ENCODE assay signal across 8 cellular contexts in the genomic region with DNA sequence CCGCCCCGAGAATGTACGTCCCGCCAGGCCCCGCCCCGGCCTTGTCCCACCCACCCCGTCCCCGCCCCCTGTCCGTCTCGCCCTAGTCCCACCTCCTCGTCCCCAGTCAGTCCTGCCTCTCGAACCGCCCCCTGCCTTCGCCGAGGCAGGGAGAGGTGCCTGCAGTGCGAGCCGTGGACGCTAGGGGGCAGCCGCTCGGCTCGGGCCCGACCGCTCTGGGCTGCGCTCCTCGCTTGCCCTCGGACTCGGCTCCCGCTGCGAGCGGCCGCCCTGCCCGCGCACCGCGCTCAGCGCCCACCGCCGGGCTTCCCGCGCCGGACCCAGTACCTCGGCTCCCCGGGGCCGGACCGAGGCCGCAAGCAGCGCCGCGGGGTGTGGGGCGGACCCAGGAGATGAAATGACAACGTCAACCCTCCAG. TPM values are rescaled to one million over a fixed set of nuclear protein-coding genes. Genes with fewer than 3 reads are reported as not detected.
DNase-seq lines count a peak whose midpoint lies in the region; ATAC-seq, FAIRE-seq and TF ChIP-seq lines count a peak whose summit lies in the region.

A gene (plus strand): TSS at position 236 of the 418 bp plus-strand sequence. CDS start 162 bp downstream, at position 398.

- H3K27ac ChIP-seq in H1 (ENCODE audit: low read depth, low read length), result peak within 1 kb of the TSS; percentile 69; the same call in 1 of the 2 replicates

- no peak within 1 kb of the TSS for H2BK12ac ChIP-seq in H1 (ENCODE audit: low read depth, low read length)

- H3K56ac ChIP-seq in H1 (replicated peaks; ENCODE audit: insufficient read length, low read depth, low read length), result no peak within 1 kb of the TSS

- peaks cover 0 to 4% (median 3%) of the 10 kb centered on the region in 4 experiments; a peak in 4 of 7 replicates for H3K4me1 ChIP-seq in H1 (replicated peaks in 1 of 4; ENCODE audit: control insufficient read depth in 3 of 4, insufficient read depth in 4 of 4, low read length in 3 of 4)

- H3K23ac ChIP-seq in H1 (ENCODE audit: insufficient read length), result no peak within 1 kb of the TSS

- peak within 1 kb of the TSS; percentile 97 for H2AFZ ChIP-seq in H1 (ENCODE audit: low read length)

- CTCF ChIA-PET in H1 (lab: Charles Lee; ENCODE audit: partially characterized antibody), result interaction anchor here (1.1 to 1.9 kb wide), 3 partner anchors 15 to 20 kb away, joined by 3 to 7 read pairs (median 4); a partner anchor contains a TSS

- H2BK120ac ChIP-seq in H1 (replicated peaks; ENCODE audit: low read depth, low read length), result no peak within 1 kb of the TSS

- H2BK20ac ChIP-seq in H1 (ENCODE audit: low read length), result no peak within 1 kb of the TSS

- H3K23me2 ChIP-seq in H1 (ENCODE audit: low read depth, low read length), result 0 out of 2 replicates have a peak, but pooled peaks cover 3% of the 10 kb centered on the region

- POLR2A ChIA-PET in H1 (lab: Charles Lee; ENCODE audit: partially characterized antibody), result interaction anchor here (1.5 to 24.8 kb wide), 3 partner anchors 9 to 143 kb away, joined by 3 to 497 read pairs (median 6); a partner anchor contains a TSS

- peak; percentile 94 for DNase-seq in Caki2 (ENCODE audit: low read depth)
- peak; percentile 97 for DNase-seq in HTR-8/SVneo (ENCODE audit: insufficient read length, low spot score)
- peak; percentile 96 for DNase-seq in NOMO-1 treated with DMSO at 0.1 percent for 48 hours (lab: John Stamatoyannopoulos, UW; ENCODE audit: unreplicated experiment)
- peak; percentile 97 to 99 (median 98) for DNase-seq in activated CD8-positive, alpha-beta memory T cell treated with anti-CD3 and anti-CD28 coated beads for 48 hours (ENCODE audit: low read depth in 2 of 3, low spot score in 2 of 3)
- DNase-seq in H1 (ENCODE audit: low read depth in 1 of 2, low spot score in 2 of 2), result peak; percentile 88 to 99
- peak; percentile 99 for DNase-seq in mesenteric fat pad (ENCODE audit: low spot score)
- peak; percentile 99 for DNase-seq in stimulated activated CD8-positive, alpha-beta memory T cell treated with anti-CD3 and anti-CD28 coated beads, Interleukin-15, amount 100 ng/mL, for 24 hours (ENCODE audit: low read depth)

- H3K14ac ChIP-seq in H1 (ENCODE audit: insufficient read length), result no peak within 1 kb of the TSS

- H2AK5ac ChIP-seq in H1 (ENCODE audit: low read depth, low read length), result 0 out of 2 replicates have a peak within 1 kb of the TSS, but pooled peaks have one; percentile 2

- peak in 1 of 2 experiments; percentile 64; a peak in 1 of 3 replicates for TF ChIP-seq POLR2A in H1 (IDR thresholded peaks at IDR 0.05; ENCODE audit: control extremely low read depth in 1 of 2, low read depth in 2 of 2, low read length in 2 of 2)

- peaks cover 0 to 15% of the 10 kb centered on the region in 2 experiments; a peak in 1 of 4 replicates for H3K79me2 ChIP-seq in H1 (ENCODE audit: control insufficient read depth in 1 of 2, insufficient read depth in 2 of 2, low read length in 2 of 2)

- TF ChIP-seq EP300 in H1 (IDR thresholded peaks at IDR 0.05; ENCODE audit: borderline replicate concordance in 1 of 2, low read depth in 2 of 2, low read length in 2 of 2), result no peak; a peak in 1 of 3 replicates

- H3K36me3 ChIP-seq in H1 (ENCODE audit: control insufficient read depth in 2 of 4, insufficient read depth in 4 of 4, low read length in 3 of 4), result peaks cover 1 to 4% (median 4%) of the 10 kb centered on the region in 4 experiments; a peak in 4 of 8 replicates

- H3K4me3 ChIP-seq in H1 (ENCODE audit: extremely low read depth in 1 of 4, insufficient read depth in 2 of 4, low read depth in 3 of 4, low read length in 4 of 4), result peak within 1 kb of the TSS; percentile 53 to 84 (median 78)

- no peak within 1 kb of the TSS for H4K91ac ChIP-seq in H1 (replicated peaks; ENCODE audit: insufficient read length, low read length)

- H3K9me3 ChIP-seq in H1 (ENCODE audit: insufficient read depth in 2 of 2, low read depth in 1 of 2, low read length in 1 of 2), result no peaks in the 10 kb centered on the region

- in situ Hi-C loops in Caki2 (cut with HindIII; ENCODE audit: low pct_unique_long_range_greater_than_20kb, low sequenced_read_pairs), result no loop called here

- peak within 1 kb of the TSS; percentile 96 for H4K8ac ChIP-seq in H1 (ENCODE audit: extremely low read depth, insufficient read depth, low read length)

- peak within 1 kb of the TSS; percentile 65 to 79 for H3K4me2 ChIP-seq in H1 (ENCODE audit: insufficient read depth in 1 of 2, low read depth in 2 of 2, low read length in 2 of 2)

- 1% methylated on average over 21 of the region's 51 CpGs; no CpG with 5 or more reads in 1 of the 2 experiments for WGBS in H1 (ENCODE audit: extremely low coverage in 1 of 2, insufficient coverage in 1 of 2, insufficient read length in 1 of 2, insufficient replicate concordance in 2 of 2, low coverage in 1 of 2, low lambda C conversion rate in 2 of 2, missing lambda C conversion rate in 1 of 2), 2 experiments

- H2BK15ac ChIP-seq in H1 (ENCODE audit: low read length), result no peak within 1 kb of the TSS

- no peaks in the 10 kb centered on the region for H3K79me1 ChIP-seq in H1 (ENCODE audit: low read depth, low read length)

- H4K20me1 ChIP-seq in H1 (replicated peaks in 1 of 2; ENCODE audit: control insufficient read depth in 1 of 2, insufficient read depth in 2 of 2, low read length in 2 of 2), result peaks cover 5 to 6% of the 10 kb centered on the region in 2 experiments

- no peaks in the 10 kb centered on the region for H3K27me3 ChIP-seq in H1 (replicated peaks in 1 of 4; ENCODE audit: control insufficient read depth in 3 of 4, extremely low read depth in 1 of 4, insufficient read depth in 3 of 4, low read length in 3 of 4)

- TF ChIP-seq CTCF in H1 (IDR thresholded peaks at IDR 0.05; ENCODE audit: control extremely low read depth in 1 of 3, insufficient read depth in 1 of 3, low read depth in 1 of 3, low read length in 3 of 3), result peak; percentile 92 to 98 (median 96)

- peak within 1 kb of the TSS; percentile 57 for H4K5ac ChIP-seq in H1 (ENCODE audit: insufficient read length, low read depth, low read length)

- peak; percentile 19 to 44; a peak in 3 of 4 replicates for TF ChIP-seq RAD21 in H1 (IDR thresholded peaks at IDR 0.05 in 1 of 2, conservative IDR thresholded peaks at IDR 0.05 in 1 of 2; ENCODE audit: low read depth in 2 of 2, low read length in 2 of 2)

- H2BK5ac ChIP-seq in H1 (ENCODE audit: low read depth, low read length), result 0 out of 2 replicates have a peak within 1 kb of the TSS, but pooled peaks have one; percentile 22

- peak; percentile 83 for ATAC-seq in GM21367 (IDR thresholded peaks at IDR 0.05; ENCODE audit: unreplicated experiment)

- no peak within 1 kb of the TSS; the same call in 1 of the 2 replicates for H3K18ac ChIP-seq in H1 (ENCODE audit: extremely low read depth, low read length)

- peak; percentile 98 for FAIRE-seq in HTR-8/SVneo (lab: Jason Lieb, UNC)
- no peak for FAIRE-seq in H1 (lab: Jason Lieb, UNC)

- no peak within 1 kb of the TSS for H3K4ac ChIP-seq in H1 (replicated peaks; ENCODE audit: insufficient read length, low read depth, low read length)

- H3K9ac ChIP-seq in H1 (replicated peaks in 1 of 4; ENCODE audit: extremely low read depth in 1 of 4, low read depth in 3 of 4, low read length in 3 of 4), result peak within 1 kb of the TSS; percentile 57 to 80 (median 62)

TF ChIP-seq in H1, 55 proteins besides CTCF, POLR2A, EP300 and RAD21 (continues in another document):
- TF ChIP-seq RNF2 (IDR thresholded peaks at IDR 0.05; ENCODE audit: borderline replicate concordance, low read depth, low read length, missing control alignments, poor library complexity, severe bottlenecking) (no peak), KDM5A (IDR thresholded peaks at IDR 0.05; ENCODE audit: low read length) (no peak), JUN (IDR thresholded peaks at IDR 0.05; ENCODE audit: low read depth, low read length) (no peak), MAFK (IDR thresholded peaks at IDR 0.05; ENCODE audit: low read depth, low read length) (no peak), SRF (IDR thresholded peaks at IDR 0.05; ENCODE audit: low read depth, low read length) (no peak), KDM4A (IDR thresholded peaks at IDR 0.05; ENCODE audit: low read depth, low read length, severe bottlenecking) (no peak), SUZ12 (IDR thresholded peaks at IDR 0.05; ENCODE audit: low read length) (no peak)

RNA-seq across cellular contexts. Expression of the gene that starts here (rescaled TPM):
- total RNA-seq in Caki2 (2014; rRNA removed; shearing (Covaris generic); ENCODE audit: low replicate concordance), result 33.2 and 38.9 TPM in 2 replicates
- 24.1 and 26.6 TPM in 2 replicates for total RNA-seq in H1 (2021; fragmentation: NEBNext Ultra II Directional; extraction: Animal tissue kit (Norgen Biotek cat#: 25700))
- 14.1 and 19.0 TPM in 2 replicates for polyA plus RNA-seq in H1 (2011; rRNA removed)
- 17.5 TPM for polyA plus RNA-seq in H1 (2011; cell fraction: cytosol; rRNA removed)
- 44.3 TPM for polyA plus RNA-seq in H1 (2011; cell fraction: nucleus; rRNA removed)
- polyA plus RNA-seq in H1 (2012, experiment 1 of 2), result 40.5 to 48.2 TPM (median 43.7 TPM) in 4 replicates
- polyA plus RNA-seq in H1 (2012, experiment 2 of 2), result 35.4 TPM
- polyA plus RNA-seq in H1 (2013, experiment 1 of 2), result 29.0 TPM
- 28.7 TPM for polyA plus RNA-seq in H1 (2013, experiment 2 of 2)
- polyA minus RNA-seq in H1 (2011; rRNA and poly(A)+ RNA removed), result 10.6 and 15.4 TPM in 2 replicates
- 7.6 TPM for polyA minus RNA-seq in H1 (2011; cell fraction: cytosol; rRNA and poly(A)+ RNA removed)
- polyA minus RNA-seq in H1 (2011; cell fraction: nucleus; rRNA and poly(A)+ RNA removed), result 18.0 TPM
- 36.3 TPM for total RNA-seq in mesenteric fat pad

Comparison
In these comparisons a context has a peak if more than half of its experiments do, and no peak if none do; other contexts are left out.
1. Peak in every context shown above with its lines: DNase-seq, ATAC-seq, H3K4me3 ChIP-seq and H3K27ac ChIP-seq.